8 cellular contexts compared by ENCODE assay signal in genomic region chr12:112939761-112940357, GRCh38. TPM values are rescaled to one million over a fixed set of nuclear protein-coding genes. Genes with fewer than 3 reads are reported as not detected.
DNase-seq lines count a peak whose midpoint lies in the region; ATAC-seq and TF ChIP-seq lines count a peak whose summit lies in the region.

No MANE protein-coding gene starts in this region.

- TF ChIP-seq CTCF in activated CD8-positive, alpha-beta T cell treated with anti-CD3 and anti-CD28 coated beads for 36 hours (IDR thresholded peaks at IDR 0.05): no peak
- no peak for TF ChIP-seq CTCF in thyroid gland (IDR thresholded peaks at IDR 0.05)

- POLR2A ChIA-PET in activated CD8-positive, alpha-beta T cell treated with anti-CD3 and anti-CD28 coated beads for 36 hours (lab: Charles Lee): interaction anchor here (0.6 to 4.4 kb wide), 5 partner anchors 25 to 67 kb away, joined by 3 to 28 read pairs (median 3); partner anchors contain the start of gene OAS2

- peaks cover 7 to 11% of the 10 kb centered on the region in 2 donors for H3K4me1 ChIP-seq in thyroid gland

- CTCF ChIA-PET in activated CD8-positive, alpha-beta T cell treated with anti-CD3 and anti-CD28 coated beads for 36 hours (lab: Charles Lee): interaction anchor here (0.9 to 1.5 kb wide), 4 partner anchors 9 to 53 kb away, joined by 3 to 8 read pairs (median 6); no protein-coding TSS in a partner anchor

- no peak overlapping the region for H3K4me3 ChIP-seq in thyroid gland (replicated peaks in 1 of 3)

- peaks cover 42% of the 10 kb centered on the region for H3K4me1 Mint-ChIP-seq in activated T-cell treated with anti-CD3 and anti-CD28 coated beads, Interleukin-2, amount 50 U/mL, for 4 hours (ENCODE audit: low read depth)
- peaks cover 25% of the 10 kb centered on the region for H3K4me1 Mint-ChIP-seq in activated CD8-positive, alpha-beta T cell treated with anti-CD3 and anti-CD28 coated beads for 36 hours (ENCODE audit: low read depth)
- peaks cover 47% of the 10 kb centered on the region for H3K4me1 Mint-ChIP-seq in stimulated activated naive CD8-positive, alpha-beta T cell treated with anti-CD3 and anti-CD28 coated beads, Interleukin-15, amount 100 ng/mL, for 72 hours

- no peak overlapping the region for H3K27ac ChIP-seq in thyroid gland

- H3K27me3 ChIP-seq in thyroid gland: no peaks in the 10 kb centered on the region

- no peak for DNase-seq in activated T-cell treated with anti-CD3 and anti-CD28 coated beads, Interleukin-2, amount 50 U/mL, for 4 hours
- no peak for DNase-seq in activated T-cell treated with anti-CD3 and anti-CD28 coated beads, Interleukin-2, amount 50 U/mL, for 1 hour
- DNase-seq in activated CD8-positive, alpha-beta T cell treated with anti-CD3 and anti-CD28 coated beads for 36 hours: peak; percentile 10
- peak in 1 of 2 donors; percentile 7 for DNase-seq in stimulated activated naive CD8-positive, alpha-beta T cell treated with anti-CD3 and anti-CD28 coated beads, Interleukin-15, amount 100 ng/mL, for 72 hours
- no peak for DNase-seq in superior temporal gyrus (ENCODE audit: extremely low spot score)
- no peak for DNase-seq in GF-D8 (lab: John Stamatoyannopoulos, UW)
- DNase-seq in thyroid gland: no peak

- intact Hi-C loops in activated CD8-positive, alpha-beta T cell treated with anti-CD3 and anti-CD28 coated beads for 36 hours (cut with micrococcal nuclease): no loop called here
- intact Hi-C loops in thyroid gland (cut with DNase I): no loop called here

- peak overlapping the region; percentile 84 for H3K27ac Mint-ChIP-seq in activated CD8-positive, alpha-beta T cell treated with anti-CD3 and anti-CD28 coated beads for 36 hours
- peak overlapping the region; percentile 7 to 83 for H3K27ac Mint-ChIP-seq in stimulated activated naive CD8-positive, alpha-beta T cell treated with anti-CD3 and anti-CD28 coated beads, Interleukin-15, amount 100 ng/mL, for 72 hours

- no peaks in the 10 kb centered on the region for H3K27me3 Mint-ChIP-seq in activated T-cell treated with anti-CD3 and anti-CD28 coated beads, Interleukin-2, amount 50 U/mL, for 4 hours (ENCODE audit: low read depth)
- no peaks in the 10 kb centered on the region for H3K27me3 Mint-ChIP-seq in activated CD8-positive, alpha-beta T cell treated with anti-CD3 and anti-CD28 coated beads for 36 hours
- H3K27me3 Mint-ChIP-seq in stimulated activated naive CD8-positive, alpha-beta T cell treated with anti-CD3 and anti-CD28 coated beads, Interleukin-15, amount 100 ng/mL, for 72 hours: no peaks in the 10 kb centered on the region

- H3K9me3 ChIP-seq in thyroid gland: no peaks in the 10 kb centered on the region

- peak; percentile 24 to 25 for ATAC-seq in activated T-cell treated with anti-CD3 and anti-CD28 coated beads, Interleukin-2, amount 50 U/mL, for 4 hours
- peak; percentile 66 for ATAC-seq in HG02852 (IDR thresholded peaks at IDR 0.05; ENCODE audit: unreplicated experiment)
- peak; percentile 44 for ATAC-seq in activated CD8-positive, alpha-beta T cell treated with anti-CD3 and anti-CD28 coated beads for 36 hours
- peak; percentile 44 for ATAC-seq in stimulated activated naive CD8-positive, alpha-beta T cell treated with anti-CD3 and anti-CD28 coated beads, Interleukin-15, amount 100 ng/mL, for 72 hours

- H3K9me3 Mint-ChIP-seq in activated T-cell treated with anti-CD3 and anti-CD28 coated beads, Interleukin-2, amount 50 U/mL, for 4 hours: no peaks in the 10 kb centered on the region
- no peaks in the 10 kb centered on the region for H3K9me3 Mint-ChIP-seq in activated CD8-positive, alpha-beta T cell treated with anti-CD3 and anti-CD28 coated beads for 36 hours
- H3K9me3 Mint-ChIP-seq in stimulated activated naive CD8-positive, alpha-beta T cell treated with anti-CD3 and anti-CD28 coated beads, Interleukin-15, amount 100 ng/mL, for 72 hours: no peaks in the 10 kb centered on the region

- WGBS in thyroid gland, 2 donors: 68 to 78% methylated on average over 7 of the region's 7 CpGs

- H3K36me3 ChIP-seq in thyroid gland: no peaks in the 10 kb centered on the region

- H3K36me3 Mint-ChIP-seq in activated T-cell treated with anti-CD3 and anti-CD28 coated beads, Interleukin-2, amount 50 U/mL, for 4 hours (ENCODE audit: insufficient read depth): peaks cover 8% of the 10 kb centered on the region
- H3K36me3 Mint-ChIP-seq in activated CD8-positive, alpha-beta T cell treated with anti-CD3 and anti-CD28 coated beads for 36 hours (ENCODE audit: low read depth): peaks cover 3% of the 10 kb centered on the region

- no peak for TF ChIP-seq POLR2A in thyroid gland (IDR thresholded peaks at IDR 0.05)

- H3K4me3 Mint-ChIP-seq in activated T-cell treated with anti-CD3 and anti-CD28 coated beads, Interleukin-2, amount 50 U/mL, for 4 hours: peak overlapping the region; percentile 90
- H3K4me3 Mint-ChIP-seq in activated CD8-positive, alpha-beta T cell treated with anti-CD3 and anti-CD28 coated beads for 36 hours: peak overlapping the region; percentile 82
- H3K4me3 Mint-ChIP-seq in stimulated activated naive CD8-positive, alpha-beta T cell treated with anti-CD3 and anti-CD28 coated beads, Interleukin-15, amount 100 ng/mL, for 72 hours: peak overlapping the region; percentile 82 to 88

RNA-seq across cellular contexts. Expression of gene OAS3, which starts 1.6 kb away (rescaled TPM):
- total RNA-seq in activated T-cell treated with anti-CD3 and anti-CD28 coated beads, Interleukin-2, amount 50 U/mL, for 4 hours: 10 to 100 TPM in 1 of 3 donors, 1 to 10 TPM in 2; 5.5 to 13.6 (median 8.0) TPM
- total RNA-seq in activated CD8-positive, alpha-beta T cell treated with anti-CD3 and anti-CD28 coated beads for 36 hours: 10 to 100 TPM; 21.4 to 22.2 TPM
- total RNA-seq in thyroid gland: 1 to 10 TPM; 3.0 to 7.4 (median 5.7) TPM

RNA-seq across cellular contexts. Expression of gene OAS1, which starts 33.1 kb away (rescaled TPM):
- 1 to 10 TPM; 3.2 to 7.8 (median 4.0) TPM for total RNA-seq in activated T-cell treated with anti-CD3 and anti-CD28 coated beads, Interleukin-2, amount 50 U/mL, for 4 hours
- 10 to 100 TPM; 22.7 to 26.8 TPM for total RNA-seq in activated CD8-positive, alpha-beta T cell treated with anti-CD3 and anti-CD28 coated beads for 36 hours
- 1 to 10 TPM; 5.5 to 9.2 (median 7.0) TPM for total RNA-seq in thyroid gland

RNA-seq across cellular contexts. Expression of gene OAS2, which starts 38.5 kb away (rescaled TPM):
- 10 to 100 TPM; 27.8 to 36.0 (median 34.9) TPM for total RNA-seq in activated T-cell treated with anti-CD3 and anti-CD28 coated beads, Interleukin-2, amount 50 U/mL, for 4 hours
- total RNA-seq in activated CD8-positive, alpha-beta T cell treated with anti-CD3 and anti-CD28 coated beads for 36 hours: 100 to 1,000 TPM in 1 of 2 experiments, 10 to 100 TPM in 1; 95.7 to 104 TPM
- 1 to 10 TPM; 2.7 to 9.1 (median 6.0) TPM for total RNA-seq in thyroid gland
